In genomic region chr21:41429925-41430491, GRCh38 we compare ENCODE assay signal across 28 cellular contexts. TPM values are rescaled to one million over a fixed set of nuclear protein-coding genes. Genes with fewer than 3 reads are reported as not detected.
DNase-seq lines count a peak whose midpoint lies in the region; ATAC-seq and TF ChIP-seq lines count a peak whose summit lies in the region.
"Had no signal": no experiment of that assay in that cellular context is flagged by ENCODE, and none has a peak within 500 bp of the region (broad histone marks: within the 10 kb centered on the region; RNA-seq: fewer than 3 reads in every experiment).

No MANE protein-coding gene starts in this region.

- intact Hi-C loops in activated CD8-positive, alpha-beta T cell treated with anti-CD3 and anti-CD28 coated beads for 36 hours (cut with micrococcal nuclease): no loop called here
- intact Hi-C loops in CD4-positive, alpha-beta T cell (cut with DNase I, micrococcal nuclease): loop anchor here in 1 of 2 experiments (2.0 kb wide), 1 partner anchor 71 kb away; no protein-coding TSS in a partner anchor
- intact Hi-C loops in Panc1 (cut with micrococcal nuclease; ENCODE audit: unreplicated experiment): no loop called here

- no peaks in the 10 kb centered on the region for H3K4me1 ChIP-seq in Panc1 (ENCODE audit: control insufficient read depth, insufficient read depth, low read length)

- H3K36me3 Mint-ChIP-seq in activated CD8-positive, alpha-beta T cell treated with anti-CD3 and anti-CD28 coated beads, Interleukin-2, amount 10 ng/mL, durations not matched to agents 7 days and 5 days (ENCODE audit: low read depth): peaks cover 91% of the 10 kb centered on the region
- peaks cover 34% of the 10 kb centered on the region for H3K36me3 Mint-ChIP-seq in activated CD8-positive, alpha-beta T cell treated with anti-CD3 and anti-CD28 coated beads for 36 hours (ENCODE audit: low read depth)
- H3K36me3 Mint-ChIP-seq in CD4-positive, alpha-beta T cell (ENCODE audit: low read depth): peaks cover 82% of the 10 kb centered on the region
- peaks cover 23 to 41% of the 10 kb centered on the region in 2 donors for H3K36me3 Mint-ChIP-seq in naive B cell
- H3K36me3 Mint-ChIP-seq in nephron progenitor cell (ENCODE audit: low read depth): no peaks in the 10 kb centered on the region

- ATAC-seq in activated CD8-positive, alpha-beta T cell treated with anti-CD3 and anti-CD28 coated beads, Interleukin-2, amount 10 ng/mL, durations not matched to agents 7 days and 5 days: no peak
- no peak for ATAC-seq in activated CD8-positive, alpha-beta T cell treated with anti-CD3 and anti-CD28 coated beads for 36 hours
- no peak for ATAC-seq in CD4-positive, alpha-beta T cell (ENCODE audit: poor library complexity)
- ATAC-seq in Panc1 (no peak), naive B cell (ENCODE audit: low read depth in 2 of 2) (no peak), HG02798 (IDR thresholded peaks at IDR 0.05; ENCODE audit: poor library complexity, unreplicated experiment) (no peak)
- ATAC-seq: activated T-cell treated with anti-CD3 and anti-CD28 coated beads, Interleukin-2, amount 50 U/mL, for 4 hours; esophagus mucosa; foreskin keratinocyte; heart right ventricle; natural killer cell had no signal

- POLR2A ChIA-PET in activated CD8-positive, alpha-beta T cell treated with anti-CD3 and anti-CD28 coated beads, Interleukin-2, amount 10 ng/mL, durations not matched to agents 7 days and 5 days (lab: Charles Lee): interaction anchor here (1.0 to 10.3 kb wide), 3 partner anchors 19 to 69 kb away, joined by 4 to 178 read pairs (median 4); partner anchors contain the start of gene MX2
- POLR2A ChIA-PET in activated CD8-positive, alpha-beta T cell treated with anti-CD3 and anti-CD28 coated beads for 36 hours (lab: Charles Lee): no interaction called here
- POLR2A ChIA-PET in CD4-positive, alpha-beta T cell (lab: Charles Lee): interaction anchor here (0.8 kb wide), 1 partner anchor 60 kb away, joined by 3 read pairs; no protein-coding TSS in a partner anchor
- POLR2A ChIA-PET in Panc1 (lab: Charles Lee): no interaction called here

- H3K27ac Mint-ChIP-seq in activated CD8-positive, alpha-beta T cell treated with anti-CD3 and anti-CD28 coated beads, Interleukin-2, amount 10 ng/mL, durations not matched to agents 7 days and 5 days: peak overlapping the region; percentile 23
- H3K27ac Mint-ChIP-seq in activated CD8-positive, alpha-beta T cell treated with anti-CD3 and anti-CD28 coated beads for 36 hours: no peak overlapping the region
- H3K27ac Mint-ChIP-seq in CD4-positive, alpha-beta T cell: peak overlapping the region; percentile 37
- H3K27ac Mint-ChIP-seq in naive B cell (peak overlapping the region in 2 of 6 donors; percentile 40 to 85), nephron progenitor cell (no peak overlapping the region)
- H3K27ac Mint-ChIP-seq: dendritic cell treated with granulocyte-macrophage colony-stimulating factor and Interleukin-4, amounts not matched to agents 40 ng/mL and 50 ng/mL, for 4 days; endodermal cell; HFFc6; natural killer cell had no signal

- peak overlapping the region; percentile 94 for H3K4me3 Mint-ChIP-seq in activated CD8-positive, alpha-beta T cell treated with anti-CD3 and anti-CD28 coated beads, Interleukin-2, amount 10 ng/mL, durations not matched to agents 7 days and 5 days
- no peak overlapping the region for H3K4me3 Mint-ChIP-seq in activated CD8-positive, alpha-beta T cell treated with anti-CD3 and anti-CD28 coated beads for 36 hours
- no peak overlapping the region for H3K4me3 Mint-ChIP-seq in CD4-positive, alpha-beta T cell
- H3K4me3 Mint-ChIP-seq in naive B cell (peak overlapping the region in 5 of 8 donors; percentile 1 to 68 (median 23)), nephron progenitor cell (no peak overlapping the region)
- H3K4me3 Mint-ChIP-seq: activated T-cell treated with anti-CD3 and anti-CD28 coated beads, Interleukin-2, amount 50 U/mL, for 4 hours; dendritic cell treated with granulocyte-macrophage colony-stimulating factor and Interleukin-4, amounts not matched to agents 40 ng/mL and 50 ng/mL, for 4 days; endodermal cell; HFFc6; natural killer cell had no signal

- H3K4me3 ChIP-seq in Panc1 (ENCODE audit: low read depth in 2 of 2, low read length in 2 of 2): no peak overlapping the region
- H3K4me3 ChIP-seq: heart right ventricle, skin epidermis, transverse colon had no signal

- H3K27me3 Mint-ChIP-seq in activated CD8-positive, alpha-beta T cell treated with anti-CD3 and anti-CD28 coated beads, Interleukin-2, amount 10 ng/mL, durations not matched to agents 7 days and 5 days (ENCODE audit: low read depth): no peaks in the 10 kb centered on the region
- H3K27me3 Mint-ChIP-seq in activated CD8-positive, alpha-beta T cell treated with anti-CD3 and anti-CD28 coated beads for 36 hours: no peaks in the 10 kb centered on the region
- H3K27me3 Mint-ChIP-seq in CD4-positive, alpha-beta T cell: no peaks in the 10 kb centered on the region
- H3K27me3 Mint-ChIP-seq in naive B cell (no peaks in the 10 kb centered on the region), nephron progenitor cell (ENCODE audit: low read depth, poor library complexity) (peaks cover 60% of the 10 kb centered on the region)

- H3K27ac ChIP-seq in CD4-positive, alpha-beta T cell (ENCODE audit: low read depth, low read length): no peak overlapping the region
- H3K27ac ChIP-seq in Panc1 (ENCODE audit: low read length): no peak overlapping the region
- H3K27ac ChIP-seq: foreskin keratinocyte, heart right ventricle, skin epidermis, transverse colon had no signal

- no peak for TF ChIP-seq CTCF in activated CD8-positive, alpha-beta T cell treated with anti-CD3 and anti-CD28 coated beads for 36 hours (IDR thresholded peaks at IDR 0.05)
- TF ChIP-seq CTCF in CD4-positive, alpha-beta T cell (IDR thresholded peaks at IDR 0.05): no peak
- TF ChIP-seq CTCF in Panc1 (IDR thresholded peaks at IDR 0.05) (no peak), nephron progenitor cell (IDR thresholded peaks at IDR 0.05) (no peak)

- CTCF ChIA-PET in activated CD8-positive, alpha-beta T cell treated with anti-CD3 and anti-CD28 coated beads, Interleukin-2, amount 10 ng/mL, durations not matched to agents 7 days and 5 days (lab: Charles Lee): interaction anchor here (1.4 kb wide), 1 partner anchor 147 kb away, joined by 4 read pairs; no protein-coding TSS in a partner anchor
- CTCF ChIA-PET in activated CD8-positive, alpha-beta T cell treated with anti-CD3 and anti-CD28 coated beads for 36 hours (lab: Charles Lee): no interaction called here
- CTCF ChIA-PET in CD4-positive, alpha-beta T cell (lab: Charles Lee): no interaction called here
- CTCF ChIA-PET in Panc1 (lab: Charles Lee): no interaction called here

- no peaks in the 10 kb centered on the region for H3K27me3 ChIP-seq in CD4-positive, alpha-beta T cell (ENCODE audit: control insufficient read depth, insufficient read depth, low read length)
- H3K27me3 ChIP-seq in Panc1 (ENCODE audit: control insufficient read depth, insufficient read depth, low read length): no peaks in the 10 kb centered on the region
- H3K27me3 ChIP-seq: foreskin keratinocyte, transverse colon had no signal

- peaks cover 78% of the 10 kb centered on the region for H3K4me1 Mint-ChIP-seq in activated CD8-positive, alpha-beta T cell treated with anti-CD3 and anti-CD28 coated beads, Interleukin-2, amount 10 ng/mL, durations not matched to agents 7 days and 5 days (ENCODE audit: low read depth)
- H3K4me1 Mint-ChIP-seq in activated CD8-positive, alpha-beta T cell treated with anti-CD3 and anti-CD28 coated beads for 36 hours (ENCODE audit: low read depth): peaks cover 17% of the 10 kb centered on the region
- H3K4me1 Mint-ChIP-seq in CD4-positive, alpha-beta T cell (ENCODE audit: low read depth): peaks cover 66% of the 10 kb centered on the region
- H3K4me1 Mint-ChIP-seq in naive B cell (peaks cover 42 to 68% (median 64%) of the 10 kb centered on the region in 3 donors), nephron progenitor cell (no peaks in the 10 kb centered on the region)
- H3K4me1 Mint-ChIP-seq: endodermal cell had no signal

- TSS peak; percentile 65 for BruUV-seq in Panc1 (replicated peaks; lab: Mats Ljungman, UMichigan)

- peaks cover 7% of the 10 kb centered on the region for H3K9me3 Mint-ChIP-seq in activated CD8-positive, alpha-beta T cell treated with anti-CD3 and anti-CD28 coated beads, Interleukin-2, amount 10 ng/mL, durations not matched to agents 7 days and 5 days (ENCODE audit: insufficient read depth)
- peaks cover 7% of the 10 kb centered on the region for H3K9me3 Mint-ChIP-seq in activated CD8-positive, alpha-beta T cell treated with anti-CD3 and anti-CD28 coated beads for 36 hours
- peaks cover 2% of the 10 kb centered on the region for H3K9me3 Mint-ChIP-seq in CD4-positive, alpha-beta T cell
- H3K9me3 Mint-ChIP-seq in naive B cell (peaks cover 2 to 13% (median 8%) of the 10 kb centered on the region in 7 donors), nephron progenitor cell (peaks cover 2% of the 10 kb centered on the region)

- H3K9me3 ChIP-seq in CD4-positive, alpha-beta T cell (ENCODE audit: control insufficient read depth, low read length): no peaks in the 10 kb centered on the region
- no peaks in the 10 kb centered on the region for H3K9me3 ChIP-seq in Panc1 (ENCODE audit: control insufficient read depth, insufficient read depth, low read depth, low read length)

- in situ Hi-C loops in Panc1 (cut with HindIII; ENCODE audit: low pct_unique_long_range_greater_than_20kb, low sequenced_read_pairs): no loop called here

- no peak for DNase-seq in activated CD8-positive, alpha-beta T cell treated with anti-CD3 and anti-CD28 coated beads, Interleukin-2, amount 10 ng/mL, durations not matched to agents 7 days and 5 days
- no peak for DNase-seq in activated CD8-positive, alpha-beta T cell treated with anti-CD3 and anti-CD28 coated beads for 36 hours
- DNase-seq in CD4-positive, alpha-beta T cell: no peak
- DNase-seq in Panc1 (ENCODE audit: low read depth, low spot score): no peak
- no peak for DNase-seq in naive B cell
- no peak for DNase-seq in nephron progenitor cell
- DNase-seq in GF-D8 (lab: John Stamatoyannopoulos, UW): no peak
- DNase-seq: ACHN; activated naive CD4-positive, alpha-beta T cell treated with Interleukin-2 at 50 U/mL for 16 hours; activated T-cell treated with anti-CD3 and anti-CD28 coated beads, Interleukin-2, amount 50 U/mL, for 4 hours; Caco-2; caudate nucleus; DMS79 treated with DMSO at 0.1 percent for 48 hours; endodermal cell; foreskin keratinocyte; GOT3; heart right ventricle; HFFc6; midbrain; natural killer cell; NCI-H1417 treated with DMSO at 0.1 percent for 48 hours; NCI-H510A; SK-N-SH; transverse colon had no signal

- H3K36me3 ChIP-seq in Panc1 (ENCODE audit: control insufficient read depth, insufficient read depth, low read length): no peaks in the 10 kb centered on the region

RNA-seq across cellular contexts. Expression of gene MX1, which starts 4.0 kb away (rescaled TPM):
- total RNA-seq in activated CD8-positive, alpha-beta T cell treated with anti-CD3 and anti-CD28 coated beads, Interleukin-2, amount 10 ng/mL, durations not matched to agents 7 days and 5 days: 100 to 1,000 TPM; 563 to 584 TPM
- total RNA-seq in activated CD8-positive, alpha-beta T cell treated with anti-CD3 and anti-CD28 coated beads for 36 hours: 10 to 100 TPM; 39.4 to 40.0 TPM
- 10 to 100 TPM; 82.3 to 86.3 TPM for total RNA-seq in CD4-positive, alpha-beta T cell
- 7.8 TPM for total RNA-seq in Panc1 (2021; ENCODE audit: unreplicated experiment)
- polyA plus RNA-seq in Panc1 (2012; ENCODE audit: insufficient read length): 4.7 TPM
- 100 to 1,000 TPM in 2 of 6 donors, 10 to 100 TPM in 4; 62.0 to 119 (median 77.7) TPM for polyA plus RNA-seq in naive B cell (ENCODE audit: low read depth in 6 of 6)

Comparison
In these comparisons a context has a peak if more than half of its experiments do, and no peak if none do; other contexts are left out.
1. H3K27ac Mint-ChIP-seq: peak in activated CD8-positive, alpha-beta T cell treated with anti-CD3 and anti-CD28 coated beads, Interleukin-2, amount 10 ng/mL, durations not matched to agents 7 days and 5 days (single experiment) and CD4-positive, alpha-beta T cell (single experiment); none in activated CD8-positive, alpha-beta T cell treated with anti-CD3 and anti-CD28 coated beads for 36 hours (single experiment) and nephron progenitor cell (single experiment).
2. H3K4me3 Mint-ChIP-seq: peak in activated CD8-positive, alpha-beta T cell treated with anti-CD3 and anti-CD28 coated beads, Interleukin-2, amount 10 ng/mL, durations not matched to agents 7 days and 5 days (single experiment) and naive B cell (5 of 8); none in activated CD8-positive, alpha-beta T cell treated with anti-CD3 and anti-CD28 coated beads for 36 hours (single experiment), CD4-positive, alpha-beta T cell (single experiment) and nephron progenitor cell (single experiment).
3. RNA of gene MX1, which starts 4.0 kb away (total RNA-seq): 563 to 584 TPM in activated CD8-positive, alpha-beta T cell treated with anti-CD3 and anti-CD28 coated beads, Interleukin-2, amount 10 ng/mL, durations not matched to agents 7 days and 5 days; 82.3 to 86.3 TPM in CD4-positive, alpha-beta T cell, 39.4 to 40.0 TPM in activated CD8-positive, alpha-beta T cell treated with anti-CD3 and anti-CD28 coated beads for 36 hours and 7.8 TPM in Panc1 (single experiment); every median in the first group is over 4 times any median in the second.
4. POLR2A ChIA-PET loops: an anchor here in activated CD8-positive, alpha-beta T cell treated with anti-CD3 and anti-CD28 coated beads, Interleukin-2, amount 10 ng/mL, durations not matched to agents 7 days and 5 days (1.0 to 10.3 kb wide) and CD4-positive, alpha-beta T cell (0.8 kb wide); none called in activated CD8-positive, alpha-beta T cell treated with anti-CD3 and anti-CD28 coated beads for 36 hours and Panc1.